1 cellular context compared by ENCODE assay signal in genomic region chr3:72340476-72341379, GRCh38.
TF ChIP-seq lines count a peak whose summit lies in the region.

No MANE protein-coding gene starts in this region.

TF ChIP-seq in GM12878, 131 proteins besides CTCF, POLR2A, EP300 and RAD21:
- TF ChIP-seq, protein P1, sequence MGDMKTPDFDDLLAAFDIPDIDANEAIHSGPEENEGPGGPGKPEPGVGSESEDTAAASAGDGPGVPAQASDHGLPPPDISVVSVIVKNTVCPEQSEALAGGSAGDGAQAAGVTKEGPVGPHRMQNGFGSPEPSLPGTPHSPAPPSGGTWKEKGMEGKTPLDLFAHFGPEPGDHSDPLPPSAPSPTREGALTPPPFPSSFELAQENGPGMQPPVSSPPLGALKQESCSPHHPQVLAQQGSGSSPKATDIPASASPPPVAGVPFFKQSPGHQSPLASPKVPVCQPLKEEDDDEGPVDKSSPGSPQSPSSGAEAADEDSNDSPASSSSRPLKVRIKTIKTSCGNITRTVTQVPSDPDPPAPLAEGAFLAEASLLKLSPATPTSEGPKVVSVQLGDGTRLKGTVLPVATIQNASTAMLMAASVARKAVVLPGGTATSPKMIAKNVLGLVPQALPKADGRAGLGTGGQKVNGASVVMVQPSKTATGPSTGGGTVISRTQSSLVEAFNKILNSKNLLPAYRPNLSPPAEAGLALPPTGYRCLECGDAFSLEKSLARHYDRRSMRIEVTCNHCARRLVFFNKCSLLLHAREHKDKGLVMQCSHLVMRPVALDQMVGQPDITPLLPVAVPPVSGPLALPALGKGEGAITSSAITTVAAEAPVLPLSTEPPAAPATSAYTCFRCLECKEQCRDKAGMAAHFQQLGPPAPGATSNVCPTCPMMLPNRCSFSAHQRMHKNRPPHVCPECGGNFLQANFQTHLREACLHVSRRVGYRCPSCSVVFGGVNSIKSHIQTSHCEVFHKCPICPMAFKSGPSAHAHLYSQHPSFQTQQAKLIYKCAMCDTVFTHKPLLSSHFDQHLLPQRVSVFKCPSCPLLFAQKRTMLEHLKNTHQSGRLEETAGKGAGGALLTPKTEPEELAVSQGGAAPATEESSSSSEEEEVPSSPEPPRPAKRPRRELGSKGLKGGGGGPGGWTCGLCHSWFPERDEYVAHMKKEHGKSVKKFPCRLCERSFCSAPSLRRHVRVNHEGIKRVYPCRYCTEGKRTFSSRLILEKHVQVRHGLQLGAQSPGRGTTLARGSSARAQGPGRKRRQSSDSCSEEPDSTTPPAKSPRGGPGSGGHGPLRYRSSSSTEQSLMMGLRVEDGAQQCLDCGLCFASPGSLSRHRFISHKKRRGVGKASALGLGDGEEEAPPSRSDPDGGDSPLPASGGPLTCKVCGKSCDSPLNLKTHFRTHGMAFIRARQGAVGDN (IDR thresholded peaks at IDR 0.05) = peak; percentile 20; the same call in 1 of the 2 replicates
- TF ChIP-seq BCL3 (IDR thresholded peaks at IDR 0.05; ENCODE audit: borderline replicate concordance, insufficient read depth, low read depth, low read length, poor library complexity, severe bottlenecking) = peak; percentile 43
- peak; percentile 31; the same call in 1 of the 2 replicates for TF ChIP-seq RELB (IDR thresholded peaks at IDR 0.05; ENCODE audit: low read depth)
- no peak for TF ChIP-seq KAT2A (conservative IDR thresholded peaks at IDR 0.05; ENCODE audit: control insufficient read depth, low read depth, low read length)
- TF ChIP-seq ZNF24 (IDR thresholded peaks at IDR 0.05) = peak; percentile 85
- no peak; a peak in 1 of 4 replicates for TF ChIP-seq IKZF2 (IDR thresholded peaks at IDR 0.05)
- TF ChIP-seq IRF5 (IDR thresholded peaks at IDR 0.05; ENCODE audit: borderline replicate concordance) = no peak
- TF ChIP-seq SUPT20H (IDR thresholded peaks at IDR 0.05; ENCODE audit: borderline replicate concordance, control insufficient read depth, low read depth, low read length) = no peak
- peak; percentile 12; the same call in 1 of the 2 replicates for TF ChIP-seq TCF12 (IDR thresholded peaks at IDR 0.05; ENCODE audit: low read depth, low read length)
- no peak for TF ChIP-seq NR2C2 (IDR thresholded peaks at IDR 0.05; ENCODE audit: borderline replicate concordance, control insufficient read depth, insufficient read length, low read depth)
- TF ChIP-seq MEF2B (IDR thresholded peaks at IDR 0.05; ENCODE audit: partially characterized antibody, poor library complexity, severe bottlenecking) = peak; percentile 95
- peak; percentile 73 for TF ChIP-seq GATAD2B (conservative IDR thresholded peaks at IDR 0.05; ENCODE audit: low read depth)
- TF ChIP-seq IKZF1 (conservative IDR thresholded peaks at IDR 0.05) = peak; percentile 68
- peak; percentile 49; the same call in 1 of the 2 replicates for TF ChIP-seq NR2F1 (conservative IDR thresholded peaks at IDR 0.05)
- 0 out of 2 replicates have a peak, but pooled peaks have one; percentile 5 for TF ChIP-seq RUNX3 (IDR thresholded peaks at IDR 0.05; ENCODE audit: low read length)
- no peak for TF ChIP-seq HDAC6 (IDR thresholded peaks at IDR 0.05; ENCODE audit: unreplicated experiment)
- TF ChIP-seq TAF1 (IDR thresholded peaks at IDR 0.05; ENCODE audit: borderline replicate concordance, low read depth, low read length) = no peak
- TF ChIP-seq ZNF622 (IDR thresholded peaks at IDR 0.05) = no peak
- peak; percentile 91; the same call in 1 of the 2 replicates for TF ChIP-seq ESRRA (IDR thresholded peaks at IDR 0.05; ENCODE audit: low read length)
- TF ChIP-seq, protein P2, sequence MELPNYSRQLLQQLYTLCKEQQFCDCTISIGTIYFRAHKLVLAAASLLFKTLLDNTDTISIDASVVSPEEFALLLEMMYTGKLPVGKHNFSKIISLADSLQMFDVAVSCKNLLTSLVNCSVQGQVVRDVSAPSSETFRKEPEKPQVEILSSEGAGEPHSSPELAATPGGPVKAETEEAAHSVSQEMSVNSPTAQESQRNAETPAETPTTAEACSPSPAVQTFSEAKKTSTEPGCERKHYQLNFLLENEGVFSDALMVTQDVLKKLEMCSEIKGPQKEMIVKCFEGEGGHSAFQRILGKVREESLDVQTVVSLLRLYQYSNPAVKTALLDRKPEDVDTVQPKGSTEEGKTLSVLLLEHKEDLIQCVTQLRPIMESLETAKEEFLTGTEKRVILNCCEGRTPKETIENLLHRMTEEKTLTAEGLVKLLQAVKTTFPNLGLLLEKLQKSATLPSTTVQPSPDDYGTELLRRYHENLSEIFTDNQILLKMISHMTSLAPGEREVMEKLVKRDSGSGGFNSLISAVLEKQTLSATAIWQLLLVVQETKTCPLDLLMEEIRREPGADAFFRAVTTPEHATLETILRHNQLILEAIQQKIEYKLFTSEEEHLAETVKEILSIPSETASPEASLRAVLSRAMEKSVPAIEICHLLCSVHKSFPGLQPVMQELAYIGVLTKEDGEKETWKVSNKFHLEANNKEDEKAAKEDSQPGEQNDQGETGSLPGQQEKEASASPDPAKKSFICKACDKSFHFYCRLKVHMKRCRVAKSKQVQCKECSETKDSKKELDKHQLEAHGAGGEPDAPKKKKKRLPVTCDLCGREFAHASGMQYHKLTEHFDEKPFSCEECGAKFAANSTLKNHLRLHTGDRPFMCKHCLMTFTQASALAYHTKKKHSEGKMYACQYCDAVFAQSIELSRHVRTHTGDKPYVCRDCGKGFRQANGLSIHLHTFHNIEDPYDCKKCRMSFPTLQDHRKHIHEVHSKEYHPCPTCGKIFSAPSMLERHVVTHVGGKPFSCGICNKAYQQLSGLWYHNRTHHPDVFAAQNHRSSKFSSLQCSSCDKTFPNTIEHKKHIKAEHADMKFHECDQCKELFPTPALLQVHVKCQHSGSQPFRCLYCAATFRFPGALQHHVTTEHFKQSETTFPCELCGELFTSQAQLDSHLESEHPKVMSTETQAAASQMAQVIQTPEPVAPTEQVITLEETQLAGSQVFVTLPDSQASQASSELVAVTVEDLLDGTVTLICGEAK (IDR thresholded peaks at IDR 0.05; ENCODE audit: borderline replicate concordance) = no peak
- TF ChIP-seq, protein P3, sequence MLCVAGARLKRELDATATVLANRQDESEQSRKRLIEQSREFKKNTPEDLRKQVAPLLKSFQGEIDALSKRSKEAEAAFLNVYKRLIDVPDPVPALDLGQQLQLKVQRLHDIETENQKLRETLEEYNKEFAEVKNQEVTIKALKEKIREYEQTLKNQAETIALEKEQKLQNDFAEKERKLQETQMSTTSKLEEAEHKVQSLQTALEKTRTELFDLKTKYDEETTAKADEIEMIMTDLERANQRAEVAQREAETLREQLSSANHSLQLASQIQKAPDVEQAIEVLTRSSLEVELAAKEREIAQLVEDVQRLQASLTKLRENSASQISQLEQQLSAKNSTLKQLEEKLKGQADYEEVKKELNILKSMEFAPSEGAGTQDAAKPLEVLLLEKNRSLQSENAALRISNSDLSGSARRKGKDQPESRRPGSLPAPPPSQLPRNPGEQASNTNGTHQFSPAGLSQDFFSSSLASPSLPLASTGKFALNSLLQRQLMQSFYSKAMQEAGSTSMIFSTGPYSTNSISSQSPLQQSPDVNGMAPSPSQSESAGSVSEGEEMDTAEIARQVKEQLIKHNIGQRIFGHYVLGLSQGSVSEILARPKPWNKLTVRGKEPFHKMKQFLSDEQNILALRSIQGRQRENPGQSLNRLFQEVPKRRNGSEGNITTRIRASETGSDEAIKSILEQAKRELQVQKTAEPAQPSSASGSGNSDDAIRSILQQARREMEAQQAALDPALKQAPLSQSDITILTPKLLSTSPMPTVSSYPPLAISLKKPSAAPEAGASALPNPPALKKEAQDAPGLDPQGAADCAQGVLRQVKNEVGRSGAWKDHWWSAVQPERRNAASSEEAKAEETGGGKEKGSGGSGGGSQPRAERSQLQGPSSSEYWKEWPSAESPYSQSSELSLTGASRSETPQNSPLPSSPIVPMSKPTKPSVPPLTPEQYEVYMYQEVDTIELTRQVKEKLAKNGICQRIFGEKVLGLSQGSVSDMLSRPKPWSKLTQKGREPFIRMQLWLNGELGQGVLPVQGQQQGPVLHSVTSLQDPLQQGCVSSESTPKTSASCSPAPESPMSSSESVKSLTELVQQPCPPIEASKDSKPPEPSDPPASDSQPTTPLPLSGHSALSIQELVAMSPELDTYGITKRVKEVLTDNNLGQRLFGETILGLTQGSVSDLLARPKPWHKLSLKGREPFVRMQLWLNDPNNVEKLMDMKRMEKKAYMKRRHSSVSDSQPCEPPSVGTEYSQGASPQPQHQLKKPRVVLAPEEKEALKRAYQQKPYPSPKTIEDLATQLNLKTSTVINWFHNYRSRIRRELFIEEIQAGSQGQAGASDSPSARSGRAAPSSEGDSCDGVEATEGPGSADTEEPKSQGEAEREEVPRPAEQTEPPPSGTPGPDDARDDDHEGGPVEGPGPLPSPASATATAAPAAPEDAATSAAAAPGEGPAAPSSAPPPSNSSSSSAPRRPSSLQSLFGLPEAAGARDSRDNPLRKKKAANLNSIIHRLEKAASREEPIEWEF (IDR thresholded peaks at IDR 0.05; ENCODE audit: insufficient replicate concordance, low read depth, low read length) = peak; percentile 34
